ENCODE assay signal across 1 cellular context in genomic region chr22:27800250-27801131, GRCh38.
TF ChIP-seq lines count a peak whose summit lies in the region.

No MANE protein-coding gene starts in this region.

TF ChIP-seq in IMR-90, 13 proteins besides CTCF, POLR2A, EP300 and RAD21 (continued from another document):
- TF ChIP-seq MAFK (IDR thresholded peaks at IDR 0.05; ENCODE audit: low read depth, low read length) (no peak), RCOR1 (IDR thresholded peaks at IDR 0.05; ENCODE audit: insufficient replicate concordance, low read length) (no peak), BHLHE40 (IDR thresholded peaks at IDR 0.05; ENCODE audit: low read depth, low read length) (no peak), MAZ (IDR thresholded peaks at IDR 0.05; ENCODE audit: borderline replicate concordance, low read depth, low read length) (no peak), FOS (IDR thresholded peaks at IDR 0.05; ENCODE audit: low read depth, low read length) (no peak), RFX5 (IDR thresholded peaks at IDR 0.05; ENCODE audit: low read depth, low read length) (no peak), ELK1 (IDR thresholded peaks at IDR 0.05; ENCODE audit: borderline replicate concordance, low read depth, low read length) (no peak)
TF ChIP-seq in IMR-90: peak in this region for 0.
